ENCODE assay signal across 27 cellular contexts in the genomic region with DNA sequence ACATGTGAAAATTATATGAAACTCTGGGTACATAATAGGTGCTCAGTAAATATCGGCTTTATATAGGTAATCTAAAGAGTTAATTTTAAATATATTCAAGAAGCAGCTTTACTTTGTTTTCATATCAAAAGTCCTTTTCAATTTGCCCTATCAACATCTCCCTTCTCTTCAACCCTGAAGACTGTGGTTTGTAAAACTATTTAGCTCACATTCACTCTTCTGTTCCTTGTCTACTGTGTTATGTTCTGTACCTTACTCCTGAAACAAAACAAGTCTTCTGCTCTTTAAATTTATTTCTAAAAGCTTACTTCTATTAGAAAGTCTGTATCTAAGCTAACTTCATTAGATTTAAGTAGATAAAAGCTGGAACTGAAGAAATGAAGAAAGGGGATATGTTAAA.
"Had no signal": no experiment of that assay in that cellular context is flagged by ENCODE, and none has a peak within 500 bp of the region (broad histone marks: within the 10 kb centered on the region; RNA-seq: fewer than 3 reads in every experiment).

No MANE protein-coding gene starts in this region.

- H3K4me3 Mint-ChIP-seq: activated B cell treated with CpG ODN at 0.5 μM for 24 hours; activated CD4-positive, alpha-beta T cell treated with anti-CD3 and anti-CD28 coated beads for 36 hours; activated naive CD8-positive, alpha-beta T cell treated with anti-CD3 and anti-CD28 coated beads for 36 hours; activated T-cell treated with anti-CD3 and anti-CD28 coated beads, Interleukin-2, amount 50 U/mL, for 4 hours; mesothelial cell of epicardium; natural killer cell; stimulated activated memory B cell treated with anti-CD40 and anti-IgM and Interleukin-4, amounts not matched to agents 10 μg/mL and 1 μg/mL and 100 μg/mL, for 72 hours had no signal

- H3K79me2 ChIP-seq: hepatocyte had no signal

- H3K36me3 Mint-ChIP-seq: brain, natural killer cell had no signal

- H3K27ac Mint-ChIP-seq: activated B cell treated with CpG ODN at 0.5 μM for 24 hours; activated CD4-positive, alpha-beta T cell treated with anti-CD3 and anti-CD28 coated beads for 36 hours; activated naive CD8-positive, alpha-beta T cell treated with anti-CD3 and anti-CD28 coated beads for 36 hours; mesothelial cell of epicardium; natural killer cell; stimulated activated memory B cell treated with anti-CD40 and anti-IgM and Interleukin-4, amounts not matched to agents 10 μg/mL and 1 μg/mL and 100 μg/mL, for 72 hours had no signal

- H3K4me1 Mint-ChIP-seq: activated B cell treated with CpG ODN at 0.5 μM for 24 hours; stimulated activated memory B cell treated with anti-CD40 and anti-IgM and Interleukin-4, amounts not matched to agents 10 μg/mL and 1 μg/mL and 100 μg/mL, for 72 hours had no signal

- H2AFZ ChIP-seq: hepatocyte had no signal

- H3K4me1 ChIP-seq: foreskin keratinocyte, prostate gland, right atrium auricular region, stomach, suprapubic skin, tibial nerve had no signal

- ATAC-seq: left ventricle myocardium superior; natural killer cell; stimulated activated memory B cell treated with anti-CD40 and anti-IgM and Interleukin-4, amounts not matched to agents 10 μg/mL and 1 μg/mL and 100 μg/mL, for 72 hours had no signal

- H3K4me3 ChIP-seq: hepatocyte, ovary, prostate gland, right atrium auricular region, skin epidermis, stomach, suprapubic skin, tibial nerve had no signal

- H3K27me3 Mint-ChIP-seq: activated B cell treated with CpG ODN at 0.5 μM for 24 hours; activated CD4-positive, alpha-beta T cell treated with anti-CD3 and anti-CD28 coated beads for 36 hours; brain; stimulated activated memory B cell treated with anti-CD40 and anti-IgM and Interleukin-4, amounts not matched to agents 10 μg/mL and 1 μg/mL and 100 μg/mL, for 72 hours had no signal

- H3K4me2 ChIP-seq: hepatocyte had no signal

- H3K9me3 ChIP-seq: ovary, prostate gland, right atrium auricular region, stomach, suprapubic skin, tibial nerve had no signal

- H3K9me3 Mint-ChIP-seq: activated B cell treated with CpG ODN at 0.5 μM for 24 hours; activated naive CD8-positive, alpha-beta T cell treated with anti-CD3 and anti-CD28 coated beads for 36 hours; brain; mesothelial cell of epicardium; natural killer cell had no signal

- H3K27me3 ChIP-seq: foreskin keratinocyte, hepatocyte, ovary, right atrium auricular region, stomach, suprapubic skin, tibial nerve had no signal

- H3K36me3 ChIP-seq: ovary, prostate gland, right atrium auricular region, stomach, suprapubic skin, tibial nerve had no signal

- DNase-seq: activated B cell treated with CpG ODN at 0.5 μM for 24 hours; activated CD4-positive, alpha-beta T cell treated with anti-CD3 and anti-CD28 coated beads for 36 hours; activated CD4-positive, alpha-beta T cell treated with anti-CD3 and anti-CD28 coated beads, Interleukin-2, amount 50 U/mL, for 48 hours; activated CD8-positive, alpha-beta memory T cell treated with anti-CD3 and anti-CD28 coated beads, Interleukin-2, amount 50 U/mL, for 48 hours; activated naive CD4-positive, alpha-beta T cell treated with Interleukin-2 at 50 U/mL for 16 hours; activated naive CD8-positive, alpha-beta T cell treated with anti-CD3 and anti-CD28 coated beads for 36 hours; activated T-cell treated with anti-CD3 and anti-CD28 coated beads, Interleukin-2, amount 50 U/mL, for 4 hours; amygdala; dermis blood vessel endothelial cell; effector CD8-positive, alpha-beta T cell; foreskin keratinocyte; left ventricle myocardium superior; mammary epithelial cell; natural killer cell; ovary; stimulated activated CD4-positive, alpha-beta T cell treated with anti-CD3 and anti-CD28 coated beads, Interleukin-2, amount 100 ng/mL, for 24 hours; stomach; T1000 had no signal

- H3K27ac ChIP-seq: foreskin keratinocyte, hepatocyte, ovary, prostate gland, right atrium auricular region, stomach, suprapubic skin, tibial nerve had no signal
